ENCODE assay signal across 10 cellular contexts in genomic region chr3:196115678-196116083, GRCh38. TPM values are rescaled to one million over a fixed set of nuclear protein-coding genes. Genes with fewer than 3 reads are reported as not detected.
DNase-seq lines count a peak whose midpoint lies in the region; ATAC-seq, FAIRE-seq and TF ChIP-seq lines count a peak whose summit lies in the region.
"Had no signal": no experiment of that assay in that cellular context is flagged by ENCODE, and none has a peak within 500 bp of the region (broad histone marks: within the 10 kb centered on the region; RNA-seq: fewer than 3 reads in every experiment).

No MANE protein-coding gene starts in this region.

- H3K27me3 ChIP-seq in GM23248 (replicated peaks; ENCODE audit: insufficient read depth) = peaks cover 20% of the 10 kb centered on the region

- H3K4me3 Mint-ChIP-seq in activated CD8-positive, alpha-beta T cell treated with anti-CD3 and anti-CD28 coated beads for 36 hours = no peak overlapping the region
- no peak overlapping the region for H3K4me3 Mint-ChIP-seq in activated T-cell treated with anti-CD3 and anti-CD28 coated beads, Interleukin-2, amount 50 U/mL, for 4 hours

- no peaks in the 10 kb centered on the region for H3K27me3 Mint-ChIP-seq in activated CD8-positive, alpha-beta T cell treated with anti-CD3 and anti-CD28 coated beads for 36 hours
- no peaks in the 10 kb centered on the region for H3K27me3 Mint-ChIP-seq in activated T-cell treated with anti-CD3 and anti-CD28 coated beads, Interleukin-2, amount 50 U/mL, for 4 hours (ENCODE audit: low read depth)

- H3K36me3 ChIP-seq in GM23248 (ENCODE audit: low read depth) = no peaks in the 10 kb centered on the region

- no peak overlapping the region for H3K27ac Mint-ChIP-seq in activated CD8-positive, alpha-beta T cell treated with anti-CD3 and anti-CD28 coated beads for 36 hours

- CTCF ChIA-PET in activated CD8-positive, alpha-beta T cell treated with anti-CD3 and anti-CD28 coated beads for 36 hours (lab: Charles Lee) = no interaction called here

- H3K27ac ChIP-seq in GM23248 = no peak overlapping the region
- H3K27ac ChIP-seq: KMS-11 had no signal

- DNase-seq in GM18507 (ENCODE audit: extremely low spot score, insufficient read length, low read depth) (no peak), GM20000 (ENCODE audit: low spot score) (peak; percentile 70), mesenteric fat pad (ENCODE audit: low spot score) (no peak), GM23248 (no peak)
- peak; percentile 26 for DNase-seq in activated CD8-positive, alpha-beta T cell treated with anti-CD3 and anti-CD28 coated beads for 36 hours
- DNase-seq in activated T-cell treated with anti-CD3 and anti-CD28 coated beads, Interleukin-2, amount 50 U/mL, for 4 hours = no peak

- in situ Hi-C loops in GM23248 (cut with MboI) = no loop called here

- H3K9ac ChIP-seq in GM23248 = no peak overlapping the region
- H3K9ac ChIP-seq: KMS-11 had no signal

- H2AFZ ChIP-seq in GM23248 = no peak overlapping the region

- H3K4me1 Mint-ChIP-seq in activated CD8-positive, alpha-beta T cell treated with anti-CD3 and anti-CD28 coated beads for 36 hours (ENCODE audit: low read depth) = peaks cover 19% of the 10 kb centered on the region
- H3K4me1 Mint-ChIP-seq in activated T-cell treated with anti-CD3 and anti-CD28 coated beads, Interleukin-2, amount 50 U/mL, for 4 hours (ENCODE audit: low read depth) = peaks cover 23% of the 10 kb centered on the region

- intact Hi-C loops in activated CD8-positive, alpha-beta T cell treated with anti-CD3 and anti-CD28 coated beads for 36 hours (cut with micrococcal nuclease) = no loop called here

- WGBS in GM23248 (ENCODE audit: low coverage in 1 of 2, low lambda C conversion rate in 2 of 2, missing lambda C conversion rate in 2 of 2), 2 experiments = 55 to 82% methylated on average over 3 of the region's 3 CpGs

- no peaks in the 10 kb centered on the region for H3K4me1 ChIP-seq in GM23248 (ENCODE audit: insufficient read depth)

- peak; percentile 89 for FAIRE-seq in GM18507 (lab: Jason Lieb, UNC)
- FAIRE-seq: D721Med had no signal

- no peaks in the 10 kb centered on the region for H3K9me2 ChIP-seq in GM23248 (ENCODE audit: insufficient read depth)

- no peak overlapping the region for H3K4me3 ChIP-seq in GM23248

- H3K4me2 ChIP-seq in GM23248 (ENCODE audit: unreplicated experiment) = no peak overlapping the region
- H3K4me2 ChIP-seq: KMS-11 had no signal

- no peaks in the 10 kb centered on the region for H3K9me3 Mint-ChIP-seq in activated CD8-positive, alpha-beta T cell treated with anti-CD3 and anti-CD28 coated beads for 36 hours
- H3K9me3 Mint-ChIP-seq in activated T-cell treated with anti-CD3 and anti-CD28 coated beads, Interleukin-2, amount 50 U/mL, for 4 hours = no peaks in the 10 kb centered on the region

- no peaks in the 10 kb centered on the region for H3K36me3 Mint-ChIP-seq in activated CD8-positive, alpha-beta T cell treated with anti-CD3 and anti-CD28 coated beads for 36 hours (ENCODE audit: low read depth)
- H3K36me3 Mint-ChIP-seq in activated T-cell treated with anti-CD3 and anti-CD28 coated beads, Interleukin-2, amount 50 U/mL, for 4 hours (ENCODE audit: insufficient read depth) = no peaks in the 10 kb centered on the region

- POLR2A ChIA-PET in activated CD8-positive, alpha-beta T cell treated with anti-CD3 and anti-CD28 coated beads for 36 hours (lab: Charles Lee) = no interaction called here

- no peaks in the 10 kb centered on the region for H3K79me2 ChIP-seq in GM23248 (ENCODE audit: insufficient read depth)

- H4K20me1 ChIP-seq in GM23248 (ENCODE audit: insufficient read depth) = no peaks in the 10 kb centered on the region

- ATAC-seq in HG03060 (IDR thresholded peaks at IDR 0.05; ENCODE audit: low read depth, unreplicated experiment) = peak; percentile 71
- ATAC-seq in activated CD8-positive, alpha-beta T cell treated with anti-CD3 and anti-CD28 coated beads for 36 hours = no peak
- ATAC-seq in activated T-cell treated with anti-CD3 and anti-CD28 coated beads, Interleukin-2, amount 50 U/mL, for 4 hours = no peak
- ATAC-seq in SK-N-SH treated with all-trans-retinoic acid at 6 μM for 48 hours = no peak

- no peaks in the 10 kb centered on the region for H3F3A ChIP-seq in GM23248 (ENCODE audit: insufficient read depth)

- TF ChIP-seq CTCF in GM20000 (IDR thresholded peaks at IDR 0.05; ENCODE audit: extremely low read depth, missing control alignments) = no peak
- TF ChIP-seq CTCF in activated CD8-positive, alpha-beta T cell treated with anti-CD3 and anti-CD28 coated beads for 36 hours (IDR thresholded peaks at IDR 0.05) = no peak

- no peaks in the 10 kb centered on the region for H3K9me3 ChIP-seq in GM23248 (ENCODE audit: low read depth)

TF ChIP-seq in SK-N-SH treated with all-trans-retinoic acid at 6 μM for 48 hours, 23 proteins besides CTCF, POLR2A, EP300 and RAD21 (continues in another document):
- TF ChIP-seq POU6F1 (CRISPR knock-in tag; IDR thresholded peaks at IDR 0.05; ENCODE audit: borderline replicate concordance, low read depth) (no peak), GLIS3 (CRISPR knock-in tag; IDR thresholded peaks at IDR 0.05) (no peak), TOX (CRISPR knock-in tag; IDR thresholded peaks at IDR 0.05; ENCODE audit: borderline replicate concordance) (no peak), ZNF565 (CRISPR knock-in tag; conservative IDR thresholded peaks at IDR 0.05; ENCODE audit: low read depth) (no peak), BACH2 (CRISPR knock-in tag; IDR thresholded peaks at IDR 0.05; ENCODE audit: borderline replicate concordance) (no peak), PATZ1 (CRISPR knock-in tag; IDR thresholded peaks at IDR 0.05; ENCODE audit: borderline replicate concordance) (no peak), ZFP30 (CRISPR knock-in tag; IDR thresholded peaks at IDR 0.05) (no peak), ZC3H10 (CRISPR knock-in tag; IDR thresholded peaks at IDR 0.05) (no peak), CSDC2 (CRISPR knock-in tag; IDR thresholded peaks at IDR 0.05) (no peak), ISL1 (CRISPR knock-in tag; IDR thresholded peaks at IDR 0.05) (no peak), ZNF8 (CRISPR knock-in tag; IDR thresholded peaks at IDR 0.05) (no peak), CREB5 (CRISPR knock-in tag; IDR thresholded peaks at IDR 0.05; ENCODE audit: low read depth) (no peak)

RNA-seq across cellular contexts. Expression of gene TFRC, which starts 33.8 kb away (rescaled TPM):
- total RNA-seq in activated CD8-positive, alpha-beta T cell treated with anti-CD3 and anti-CD28 coated beads for 36 hours = 100 to 1,000 TPM; 521 to 524 TPM
- 100 to 1,000 TPM; 529 to 568 (median 554) TPM for total RNA-seq in activated T-cell treated with anti-CD3 and anti-CD28 coated beads, Interleukin-2, amount 50 U/mL, for 4 hours
- 291 TPM for total RNA-seq in mesenteric fat pad
- 106 and 107 TPM in 2 replicates for total RNA-seq in GM23248 (2014; rRNA removed; shearing (Covaris generic))
- polyA plus RNA-seq in GM23248 (2016; fragmentation: Nextera tagmentation; extraction: Ambion mirVana) = 64.1 and 64.6 TPM in 2 replicates

Comparison
In these comparisons a context has a peak if more than half of its experiments do, and no peak if none do; other contexts are left out.
1. DNase-seq: peak in GM20000 (single experiment) and activated CD8-positive, alpha-beta T cell treated with anti-CD3 and anti-CD28 coated beads for 36 hours (single experiment); none in GM18507 (single experiment), activated T-cell treated with anti-CD3 and anti-CD28 coated beads, Interleukin-2, amount 50 U/mL, for 4 hours (single experiment), mesenteric fat pad (single experiment) and GM23248 (single experiment).